ENCODE assay signal across 16 cellular contexts in the genomic region with DNA sequence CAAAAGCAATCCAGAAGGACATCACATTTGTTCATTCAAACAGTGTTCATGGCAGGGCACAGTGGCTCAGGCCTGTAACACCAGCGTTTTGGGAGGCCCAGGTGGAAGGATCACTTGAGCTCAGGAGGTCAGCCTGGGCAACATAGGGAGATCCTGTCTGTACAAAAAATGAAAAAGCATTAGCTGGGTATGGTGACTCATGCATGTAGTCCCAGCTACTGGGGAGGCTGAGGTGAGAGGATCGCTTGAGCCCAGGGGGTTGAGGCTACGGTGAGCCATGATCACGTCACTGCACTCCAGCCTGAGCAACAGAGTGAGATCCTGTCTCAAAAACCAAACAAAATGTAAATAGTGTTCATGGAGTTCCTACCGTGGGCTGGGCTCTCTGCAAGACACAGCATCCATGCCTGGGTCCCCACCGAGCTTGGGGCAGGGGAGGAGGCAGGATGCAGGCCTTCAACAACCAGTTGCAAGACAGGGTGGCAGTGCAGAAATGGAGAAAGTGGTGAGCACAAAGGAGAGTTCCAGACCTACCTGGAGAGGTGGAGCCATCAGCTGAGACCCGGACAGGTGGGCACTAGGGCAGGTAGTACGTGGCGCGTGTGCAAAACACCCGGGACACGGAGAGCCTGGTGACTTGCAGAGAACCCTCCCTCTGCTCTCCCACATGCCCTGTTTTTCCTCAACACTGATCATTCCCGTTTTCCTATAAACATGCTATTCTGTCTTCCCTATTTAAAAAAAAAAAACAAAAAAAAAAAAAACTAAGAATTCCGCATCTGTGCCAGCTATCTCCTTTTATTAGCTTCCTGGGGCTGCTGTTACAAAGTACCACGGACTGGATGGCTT.
A peak's percentile ranks its signal among the peaks of the same experiment; 100 is the strongest.
DNase-seq lines count a peak whose midpoint lies in the region; ATAC-seq, FAIRE-seq and TF ChIP-seq lines count a peak whose summit lies in the region.
"Had no signal": no experiment of that assay in that cellular context is flagged by ENCODE, and none has a peak within 500 bp of the region (broad histone marks: within the 10 kb centered on the region; RNA-seq: fewer than 3 reads in every experiment).

No MANE protein-coding gene starts in this region.

- H3K4me1 Mint-ChIP-seq in activated T-cell treated with anti-CD3 and anti-CD28 coated beads, Interleukin-2, amount 50 U/mL, for 72 hours (ENCODE audit: low read depth): peaks cover 82% of the 10 kb centered on the region
- H3K4me1 Mint-ChIP-seq in activated T-helper 1 cell treated with anti-CD3 and anti-CD28 coated beads, Interleukin-12 subunit alpha, Interleukin-12 subunit beta, Interleukin-2, Interleukin-4 antibody, amounts not matched to agents 30 ng/mL and 10 ng/mL and 1 ng/mL, durations not matched to agents 14 hours and 24 hours and 36 hours (ENCODE audit: low read depth): peaks cover 80% of the 10 kb centered on the region

- CTCF ChIA-PET in HepG2 (lab: Yijun Ruan, JAX; ENCODE audit: low intra/inter-chr PET ratio, low total read pairs): no interaction called here

- peaks cover 7 to 11% of the 10 kb centered on the region in 2 donors for H3K36me3 Mint-ChIP-seq in activated T-cell treated with anti-CD3 and anti-CD28 coated beads, Interleukin-2, amount 50 U/mL, for 72 hours (ENCODE audit: insufficient read depth in 2 of 2)
- peaks cover 19% of the 10 kb centered on the region for H3K36me3 Mint-ChIP-seq in activated T-helper 1 cell treated with anti-CD3 and anti-CD28 coated beads, Interleukin-12 subunit alpha, Interleukin-12 subunit beta, Interleukin-2, Interleukin-4 antibody, amounts not matched to agents 30 ng/mL and 10 ng/mL and 1 ng/mL, durations not matched to agents 14 hours and 24 hours and 36 hours (ENCODE audit: low read depth)

- no peaks in the 10 kb centered on the region for H4K20me1 ChIP-seq in HepG2 (ENCODE audit: insufficient read depth, low read length)

- WGBS in HepG2 (ENCODE audit: low lambda C conversion rate): 91% methylated on average over 15 of the region's 15 CpGs

- no peaks in the 10 kb centered on the region for H3K36me3 ChIP-seq in HepG2 (replicated peaks in 1 of 2; ENCODE audit: control insufficient read depth in 1 of 2, insufficient read depth in 2 of 2, low read length in 2 of 2)
- H3K36me3 ChIP-seq: heart right ventricle had no signal

- TF ChIP-seq CTCF in HepG2 (CRISPR knock-in tag; IDR thresholded peaks at IDR 0.05): no peak

- no peak for TF ChIP-seq POLR2A in HepG2 (IDR thresholded peaks at IDR 0.05; ENCODE audit: insufficient read depth in 1 of 2, low read depth in 2 of 2, low read length in 2 of 2)

- no peak for FAIRE-seq in HepG2 (lab: Jason Lieb, UNC)
- FAIRE-seq: D721Med, endothelial cell of umbilical vein had no signal

- peak overlapping the region; percentile 64 for H3K27ac Mint-ChIP-seq in activated T-cell treated with anti-CD3 and anti-CD28 coated beads, Interleukin-2, amount 50 U/mL, for 72 hours
- peak overlapping the region; percentile 95 for H3K27ac Mint-ChIP-seq in activated T-helper 1 cell treated with anti-CD3 and anti-CD28 coated beads, Interleukin-12 subunit alpha, Interleukin-12 subunit beta, Interleukin-2, Interleukin-4 antibody, amounts not matched to agents 30 ng/mL and 10 ng/mL and 1 ng/mL, durations not matched to agents 14 hours and 24 hours and 36 hours

- H3K9me3 ChIP-seq in HepG2 (ENCODE audit: low read length): no peaks in the 10 kb centered on the region
- H3K9me3 ChIP-seq: heart right ventricle had no signal

- no peaks in the 10 kb centered on the region for H3K27me3 ChIP-seq in HepG2 (ENCODE audit: control insufficient read depth in 1 of 2, insufficient read depth in 2 of 2, low read length in 2 of 2)
- H3K27me3 ChIP-seq: heart right ventricle had no signal

- no peak overlapping the region for H3K4me3 ChIP-seq in HepG2 (replicated peaks in 1 of 3; ENCODE audit: insufficient read depth in 1 of 3, low read depth in 2 of 3, low read length in 3 of 3)
- H3K4me3 ChIP-seq: heart right ventricle had no signal

- H3K9ac ChIP-seq in HepG2 (ENCODE audit: insufficient read depth, low read depth, low read length): 0 out of 2 replicates have a peak overlapping the region, but pooled peaks have one; percentile 4

- in situ Hi-C loops in HepG2 (cut with HindIII; ENCODE audit: extremely low pct_ligation_motif_present, low pct_unique_long_range_greater_than_20kb): no loop called here

- intact Hi-C loops in activated T-helper 1 cell treated with anti-CD3 and anti-CD28 coated beads, Interleukin-12 subunit alpha, Interleukin-12 subunit beta, Interleukin-2, Interleukin-4 antibody, amounts not matched to agents 30 ng/mL and 10 ng/mL and 1 ng/mL, durations not matched to agents 14 hours and 24 hours and 36 hours (cut with micrococcal nuclease): loop anchor here (1.0 kb wide), 3 partner anchors 8 to 86 kb away; no protein-coding TSS in a partner anchor
- intact Hi-C loops in HepG2 (cut with micrococcal nuclease; ENCODE audit: unreplicated experiment): no loop called here

- TF ChIP-seq RAD21 in HepG2 (CRISPR knock-in tag; IDR thresholded peaks at IDR 0.05): no peak

- peak overlapping the region; percentile 95 for H3K27ac ChIP-seq in HepG2 (ENCODE audit: extremely low read length, insufficient read depth, low read length)
- peak overlapping the region; percentile 6 for H3K27ac ChIP-seq in temporal lobe (ENCODE audit: low read depth, low read length)

- POLR2A ChIA-PET in HepG2 (lab: Yijun Ruan, JAX): interaction anchor here (0.9 to 6.0 kb wide), 13 partner anchors 8 to 377 kb away, joined by 3 to 104 read pairs (median 10); no protein-coding TSS in a partner anchor

- no TSS peak for BruUV-seq in HepG2 (replicated peaks; lab: Mats Ljungman, UMichigan)

- TF ChIP-seq EP300 in HepG2 (IDR thresholded peaks at IDR 0.05; ENCODE audit: low read depth in 2 of 2, low read length in 2 of 2) (no peak), HepG2 (CRISPR knock-in tag; IDR thresholded peaks at IDR 0.05; ENCODE audit: borderline replicate concordance) (no peak)

- H3K27me3 Mint-ChIP-seq in activated T-cell treated with anti-CD3 and anti-CD28 coated beads, Interleukin-2, amount 50 U/mL, for 72 hours (ENCODE audit: low read depth): no peaks in the 10 kb centered on the region
- H3K27me3 Mint-ChIP-seq in activated T-helper 1 cell treated with anti-CD3 and anti-CD28 coated beads, Interleukin-12 subunit alpha, Interleukin-12 subunit beta, Interleukin-2, Interleukin-4 antibody, amounts not matched to agents 30 ng/mL and 10 ng/mL and 1 ng/mL, durations not matched to agents 14 hours and 24 hours and 36 hours (ENCODE audit: insufficient read depth): no peaks in the 10 kb centered on the region
- H3K27me3 Mint-ChIP-seq: naive thymus-derived CD4-positive, alpha-beta T cell had no signal

- peak in 1 of 2 donors; percentile 53 for DNase-seq in activated T-cell treated with anti-CD3 and anti-CD28 coated beads, Interleukin-2, amount 50 U/mL, for 72 hours
- no peak for DNase-seq in activated T-cell treated with anti-CD3 and anti-CD28 coated beads, Interleukin-2, amount 50 U/mL, for 48 hours
- DNase-seq in activated T-helper 1 cell treated with anti-CD3 and anti-CD28 coated beads, Interleukin-12 subunit alpha, Interleukin-12 subunit beta, Interleukin-2, Interleukin-4 antibody, amounts not matched to agents 30 ng/mL and 10 ng/mL and 1 ng/mL, durations not matched to agents 14 hours and 24 hours and 36 hours (ENCODE audit: low spot score): no peak
- no peak for DNase-seq in HepG2 (ENCODE audit: low spot score)
- DNase-seq in GF-D8 (lab: John Stamatoyannopoulos, UW): no peak
- no peak for DNase-seq in NCI-H187 (lab: John Stamatoyannopoulos, UW)
- DNase-seq: activated gamma-delta T cell treated with Interleukin-2 at 50 U/mL for 16 hours; central memory CD4-positive, alpha-beta T cell; heart right ventricle; naive thymus-derived CD4-positive, alpha-beta T cell had no signal

- peak overlapping the region; percentile 29 for H3K4me2 ChIP-seq in HepG2 (ENCODE audit: low read depth, low read length)

- ATAC-seq in activated T-cell treated with anti-CD3 and anti-CD28 coated beads, Interleukin-2, amount 50 U/mL, for 72 hours (replicated peaks in 1 of 2): peak; percentile 55 to 60
- ATAC-seq in HepG2 (no peak), GM18867 (IDR thresholded peaks at IDR 0.05; ENCODE audit: unreplicated experiment) (no peak)
- ATAC-seq: heart right ventricle; left colon; naive thymus-derived CD4-positive, alpha-beta T cell; SK-N-SH treated with all-trans-retinoic acid at 6 μM for 48 hours had no signal

- H3K79me2 ChIP-seq in HepG2 (ENCODE audit: insufficient read depth, low read length): no peaks in the 10 kb centered on the region

- H3K4me1 ChIP-seq in HepG2 (ENCODE audit: insufficient read depth, low read length): peaks cover 78% of the 10 kb centered on the region

- H3K9me3 Mint-ChIP-seq in activated T-cell treated with anti-CD3 and anti-CD28 coated beads, Interleukin-2, amount 50 U/mL, for 72 hours: peaks cover 2% of the 10 kb centered on the region in 2 donors
- H3K9me3 Mint-ChIP-seq in activated T-helper 1 cell treated with anti-CD3 and anti-CD28 coated beads, Interleukin-12 subunit alpha, Interleukin-12 subunit beta, Interleukin-2, Interleukin-4 antibody, amounts not matched to agents 30 ng/mL and 10 ng/mL and 1 ng/mL, durations not matched to agents 14 hours and 24 hours and 36 hours: peaks cover 5% of the 10 kb centered on the region

- H2AFZ ChIP-seq in HepG2 (ENCODE audit: low read length): no peak overlapping the region

- H3K4me3 Mint-ChIP-seq in activated T-cell treated with anti-CD3 and anti-CD28 coated beads, Interleukin-2, amount 50 U/mL, for 72 hours: peak overlapping the region; percentile 11 to 21
- no peak overlapping the region for H3K4me3 Mint-ChIP-seq in activated T-helper 1 cell treated with anti-CD3 and anti-CD28 coated beads, Interleukin-12 subunit alpha, Interleukin-12 subunit beta, Interleukin-2, Interleukin-4 antibody, amounts not matched to agents 30 ng/mL and 10 ng/mL and 1 ng/mL, durations not matched to agents 14 hours and 24 hours and 36 hours
- H3K4me3 Mint-ChIP-seq: naive thymus-derived CD4-positive, alpha-beta T cell had no signal

TF ChIP-seq in HepG2, 621 proteins besides CTCF, POLR2A, EP300 and RAD21 (continues in another document):
- TF ChIP-seq ZNF432 (CRISPR knock-in tag; IDR thresholded peaks at IDR 0.05; ENCODE audit: borderline replicate concordance) (no peak), REL (CRISPR knock-in tag; conservative IDR thresholded peaks at IDR 0.05) (no peak)
- TF ChIP-seq, protein P1, sequence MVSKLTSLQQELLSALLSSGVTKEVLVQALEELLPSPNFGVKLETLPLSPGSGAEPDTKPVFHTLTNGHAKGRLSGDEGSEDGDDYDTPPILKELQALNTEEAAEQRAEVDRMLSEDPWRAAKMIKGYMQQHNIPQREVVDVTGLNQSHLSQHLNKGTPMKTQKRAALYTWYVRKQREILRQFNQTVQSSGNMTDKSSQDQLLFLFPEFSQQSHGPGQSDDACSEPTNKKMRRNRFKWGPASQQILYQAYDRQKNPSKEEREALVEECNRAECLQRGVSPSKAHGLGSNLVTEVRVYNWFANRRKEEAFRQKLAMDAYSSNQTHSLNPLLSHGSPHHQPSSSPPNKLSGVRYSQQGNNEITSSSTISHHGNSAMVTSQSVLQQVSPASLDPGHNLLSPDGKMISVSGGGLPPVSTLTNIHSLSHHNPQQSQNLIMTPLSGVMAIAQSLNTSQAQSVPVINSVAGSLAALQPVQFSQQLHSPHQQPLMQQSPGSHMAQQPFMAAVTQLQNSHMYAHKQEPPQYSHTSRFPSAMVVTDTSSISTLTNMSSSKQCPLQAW (CRISPR knock-in tag; IDR thresholded peaks at IDR 0.05): 0 out of 2 replicates have a peak, but pooled peaks have one; percentile 38

Comparison
In these comparisons a context has a peak if more than half of its experiments do, and no peak if none do; other contexts are left out.
1. ATAC-seq: peak in activated T-cell treated with anti-CD3 and anti-CD28 coated beads, Interleukin-2, amount 50 U/mL, for 72 hours (2 of 2); none in HepG2 (single experiment) and GM18867 (single experiment).